In the genomic region with DNA sequence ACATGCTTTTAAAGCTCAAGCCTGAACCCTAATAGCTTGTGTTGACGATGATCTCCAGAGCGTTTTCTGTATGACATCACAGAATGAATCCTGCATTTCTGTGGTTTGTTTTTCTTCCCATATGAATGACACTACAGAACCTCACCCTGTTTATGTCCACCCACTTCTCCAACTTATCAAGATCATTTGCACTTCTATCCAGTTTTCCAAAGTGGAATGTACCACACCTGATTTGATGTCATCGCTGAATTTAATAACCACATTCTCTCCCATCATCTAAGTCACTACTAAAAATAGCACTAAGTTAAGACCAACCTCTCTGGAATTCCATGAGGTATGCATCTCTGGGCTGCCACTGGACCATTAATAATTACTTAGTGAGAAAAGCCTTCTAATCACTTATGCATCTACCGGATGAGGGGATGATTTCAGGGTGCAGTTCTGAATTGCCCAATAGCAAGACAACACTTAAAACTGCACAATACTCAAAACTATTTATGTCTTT, we compare ENCODE assay signal across 14 cellular contexts. TPM values are rescaled to one million over a fixed set of nuclear protein-coding genes. Genes with fewer than 3 reads are reported as not detected.
DNase-seq lines count a peak whose midpoint lies in the region; ATAC-seq and TF ChIP-seq lines count a peak whose summit lies in the region.
"Had no signal": no experiment of that assay in that cellular context is flagged by ENCODE, and none has a peak within 500 bp of the region (broad histone marks: within the 10 kb centered on the region; RNA-seq: fewer than 3 reads in every experiment).

No MANE protein-coding gene starts in this region.

- intact Hi-C loops in A673 (cut with micrococcal nuclease; ENCODE audit: unreplicated experiment) (no loop called here), left lung (cut with DNase I) (no loop called here), gastrocnemius medialis (cut with DNase I; ENCODE audit: low total_unique reads) (no loop called here)

- POLR2A ChIA-PET in A673 (lab: Charles Lee; ENCODE audit: low non-redundant PET) = no interaction called here

- H3K27ac ChIP-seq in A673 (ENCODE audit: low read depth, low read length, poor library complexity, severe bottlenecking) (no peak overlapping the region), left lung (no peak overlapping the region), gastrocnemius medialis (no peak overlapping the region)
- H3K27ac ChIP-seq: BLaER1, thyroid gland had no signal

- H3K36me3 ChIP-seq in A673 (ENCODE audit: insufficient read depth, low read length, poor library complexity, severe bottlenecking) (no peaks in the 10 kb centered on the region), left lung (no peaks in the 10 kb centered on the region), gastrocnemius medialis (no peaks in the 10 kb centered on the region)
- H3K36me3 ChIP-seq: BLaER1, thyroid gland had no signal

- no peak overlapping the region for H3K4me3 Mint-ChIP-seq in T-helper 17 cell
- H3K4me3 Mint-ChIP-seq: IgD-negative memory B cell; natural killer cell treated with Interleukin-12 subunit alpha and Interleukin-12 subunit beta and Interleukin-15 and Interleukin-18, amount 100 ng/mL, for 72 hours had no signal

- CTCF ChIA-PET in A673 (lab: Charles Lee) = no interaction called here

- DNase-seq in A673 (ENCODE audit: low spot score) (peak; percentile 21), HS-5 (ENCODE audit: low read depth) (peak; percentile 94), brain pericyte (ENCODE audit: low read depth, low spot score) (peak; percentile 15), left lung (no peak), T-helper 17 cell (no peak), NCI-H526 treated with DMSO at 0.1 percent for 48 hours (lab: John Stamatoyannopoulos, UW) (no peak), gastrocnemius medialis (no peak), iPS-NIHi11 (ENCODE audit: low spot score) (no peak)
- DNase-seq: stimulated activated CD4-positive, alpha-beta T cell treated with anti-CD3 and anti-CD28 coated beads, Interleukin-4, amount 100 ng/mL, for 24 hours; SW 1271; thyroid gland had no signal

- H3K4me3 ChIP-seq in A673 (ENCODE audit: low read depth, low read length, poor library complexity, severe bottlenecking) (no peak overlapping the region), left lung (no peak overlapping the region), gastrocnemius medialis (no peak overlapping the region)
- H3K4me3 ChIP-seq: BLaER1, thyroid gland had no signal

- in situ Hi-C loops in gastrocnemius medialis (cut with MboI; ENCODE audit: low sequenced_read_pairs in 4 of 4) = no loop called here

- no peak overlapping the region for H3K27ac Mint-ChIP-seq in T-helper 17 cell
- H3K27ac Mint-ChIP-seq: IgD-negative memory B cell; natural killer cell treated with Interleukin-12 subunit alpha and Interleukin-12 subunit beta and Interleukin-15 and Interleukin-18, amount 100 ng/mL, for 72 hours had no signal

- no peak for TF ChIP-seq POLR2A in gastrocnemius medialis (IDR thresholded peaks at IDR 0.05)

- no TSS peak for BruUV-seq in A673 (replicated peaks; lab: Mats Ljungman, UMichigan)

- no peaks in the 10 kb centered on the region for H3K4me1 Mint-ChIP-seq in T-helper 17 cell
- H3K4me1 Mint-ChIP-seq: IgD-negative memory B cell had no signal

- ATAC-seq in left lung (peak; percentile 65), T-helper 17 cell (no peak), gastrocnemius medialis (no peak)
- ATAC-seq: natural killer cell treated with Interleukin-12 subunit alpha and Interleukin-12 subunit beta and Interleukin-15 and Interleukin-18, amount 100 ng/mL, for 72 hours had no signal

- H3K36me3 Mint-ChIP-seq in T-helper 17 cell (ENCODE audit: low read depth) = no peaks in the 10 kb centered on the region
- H3K36me3 Mint-ChIP-seq: natural killer cell treated with Interleukin-12 subunit alpha and Interleukin-12 subunit beta and Interleukin-15 and Interleukin-18, amount 100 ng/mL, for 72 hours had no signal

- no peaks in the 10 kb centered on the region for H3K9me3 ChIP-seq in A673 (ENCODE audit: low read depth, low read length, poor library complexity, severe bottlenecking)
- no peaks in the 10 kb centered on the region for H3K9me3 ChIP-seq in left lung
- H3K9me3 ChIP-seq in T-helper 17 cell (ENCODE audit: control insufficient read depth, low read length, poor library complexity, severe bottlenecking) = no peaks in the 10 kb centered on the region
- H3K9me3 ChIP-seq in gastrocnemius medialis = no peaks in the 10 kb centered on the region
- H3K9me3 ChIP-seq: BLaER1, thyroid gland had no signal

- no peaks in the 10 kb centered on the region for H3K27me3 Mint-ChIP-seq in T-helper 17 cell
- H3K27me3 Mint-ChIP-seq: IgD-negative memory B cell; natural killer cell treated with Interleukin-12 subunit alpha and Interleukin-12 subunit beta and Interleukin-15 and Interleukin-18, amount 100 ng/mL, for 72 hours had no signal

- H3K27me3 ChIP-seq in A673 (replicated peaks; ENCODE audit: insufficient read depth, low read depth, low read length, poor library complexity) (no peaks in the 10 kb centered on the region), left lung (no peaks in the 10 kb centered on the region), gastrocnemius medialis (no peaks in the 10 kb centered on the region)
- H3K27me3 ChIP-seq: BLaER1, thyroid gland had no signal

- TF ChIP-seq CTCF in A673 (conservative IDR thresholded peaks at IDR 0.05; ENCODE audit: low read depth, low read length) = no peak
- no peak for TF ChIP-seq CTCF in left lung (IDR thresholded peaks at IDR 0.05)
- no peak for TF ChIP-seq CTCF in gastrocnemius medialis (IDR thresholded peaks at IDR 0.05 in 4 of 5, conservative IDR thresholded peaks at IDR 0.05 in 1 of 5)

- H3K4me1 ChIP-seq in A673 (ENCODE audit: insufficient read depth, low read length, poor library complexity, severe bottlenecking) (peaks cover 6% of the 10 kb centered on the region), left lung (no peaks in the 10 kb centered on the region), gastrocnemius medialis (no peaks in the 10 kb centered on the region)
- H3K4me1 ChIP-seq: BLaER1, thyroid gland had no signal

RNA-seq across cellular contexts. Expression of gene CITED2, which starts 33.3 kb away (rescaled TPM):
- total RNA-seq in A673 (2021) = 365 and 437 TPM in 2 replicates
- 100 to 1,000 TPM; 142 to 321 TPM for total RNA-seq in left lung
- 100 to 1,000 TPM; 156 to 170 TPM for total RNA-seq in T-helper 17 cell
- 100 to 1,000 TPM in 3 of 4 donors, 10 to 100 TPM in 1; 70.8 to 395 (median 345) TPM for total RNA-seq in gastrocnemius medialis

Comparison
In these comparisons a context has a peak if more than half of its experiments do, and no peak if none do; other contexts are left out.
1. DNase-seq: peak in A673 (single experiment), HS-5 (single experiment) and brain pericyte (single experiment); none in left lung (0 of 2), T-helper 17 cell (0 of 3), NCI-H526 treated with DMSO at 0.1 percent for 48 hours (single experiment), gastrocnemius medialis (0 of 2) and iPS-NIHi11 (single experiment).